In genomic region chr2:229715895-229716507, GRCh38 we compare ENCODE assay signal across 10 cellular contexts. TPM values are rescaled to one million over a fixed set of nuclear protein-coding genes. Genes with fewer than 3 reads are reported as not detected.
DNase-seq lines count a peak whose midpoint lies in the region; ATAC-seq and TF ChIP-seq lines count a peak whose summit lies in the region.
"Had no signal": no experiment of that assay in that cellular context is flagged by ENCODE, and none has a peak within 500 bp of the region (broad histone marks: within the 10 kb centered on the region; RNA-seq: fewer than 3 reads in every experiment).

No MANE protein-coding gene starts in this region.

- H3K27me3 ChIP-seq in neural cell (ENCODE audit: insufficient read depth, low read depth, low read length) (peaks cover 5% of the 10 kb centered on the region), thyroid gland (peaks cover 22% of the 10 kb centered on the region)

- peak; percentile 59 for DNase-seq in DMS53 treated with DMSO at 0.1 percent for 48 hours (lab: John Stamatoyannopoulos, UW; ENCODE audit: unreplicated experiment)
- peak; percentile 49 for DNase-seq in LHCN-M2 (ENCODE audit: low read depth)
- DNase-seq in RKO (ENCODE audit: low spot score), result peak; percentile 53
- peak; percentile 66 for DNase-seq in cerebellum (ENCODE audit: low spot score)
- no peak for DNase-seq in thyroid gland
- DNase-seq in sciatic nerve (ENCODE audit: low spot score), result no peak

- peak; percentile 89 for TF ChIP-seq RAD21 in neural cell (conservative IDR thresholded peaks at IDR 0.05)

- no peak overlapping the region for H2AFZ ChIP-seq in neural cell (ENCODE audit: low read depth, low read length)

- WGBS in thyroid gland, 2 donors, result 10 to 14% methylated on average over 4 of the region's 4 CpGs

- no peak for TF ChIP-seq POLR2A in thyroid gland (IDR thresholded peaks at IDR 0.05)

- H3K9me3 ChIP-seq in neural cell (ENCODE audit: low read length), result no peaks in the 10 kb centered on the region
- H3K9me3 ChIP-seq in thyroid gland, result no peaks in the 10 kb centered on the region
- H3K9me3 ChIP-seq: neutrophil had no signal

- H3K79me2 ChIP-seq in neural cell (replicated peaks; ENCODE audit: insufficient read depth, low read length), result peaks cover 25% of the 10 kb centered on the region

- H3K4me3 ChIP-seq in neural cell (ENCODE audit: low read length) (peak overlapping the region; percentile 81), thyroid gland (replicated peaks in 1 of 3) (no peak overlapping the region)

- ATAC-seq in GM21528 (IDR thresholded peaks at IDR 0.05; ENCODE audit: low FRiP score, unreplicated experiment) (no peak), sciatic nerve (no peak)

- H3K36me3 ChIP-seq in neural cell (ENCODE audit: insufficient read depth, low read length), result no peaks in the 10 kb centered on the region
- no peaks in the 10 kb centered on the region for H3K36me3 ChIP-seq in thyroid gland
- H3K36me3 ChIP-seq: neutrophil had no signal

- no peaks in the 10 kb centered on the region for H3F3A ChIP-seq in neural cell (ENCODE audit: insufficient read depth, low read length, poor library complexity, severe bottlenecking)

- TF ChIP-seq EP300 in neural cell (conservative IDR thresholded peaks at IDR 0.05; ENCODE audit: poor library complexity, severe bottlenecking), result no peak

- H3K9me2 ChIP-seq in neural cell (ENCODE audit: insufficient read depth, low read length), result no peaks in the 10 kb centered on the region

- peaks cover 3 to 14% of the 10 kb centered on the region in 2 donors for H3K4me1 ChIP-seq in thyroid gland

- H3K4me2 ChIP-seq in neural cell (ENCODE audit: low read length), result peak overlapping the region; percentile 53

- no peak overlapping the region for H3K9ac ChIP-seq in neural cell (ENCODE audit: low read length)

- intact Hi-C loops in thyroid gland (cut with DNase I) (no loop called here), sciatic nerve (cut with DNase I) (no loop called here)

- TF ChIP-seq CTCF in neural cell (IDR thresholded peaks at IDR 0.05; ENCODE audit: poor library complexity, severe bottlenecking), result peak; percentile 86
- no peak for TF ChIP-seq CTCF in thyroid gland (IDR thresholded peaks at IDR 0.05)

- H4K20me1 ChIP-seq in neural cell (ENCODE audit: insufficient read depth), result no peaks in the 10 kb centered on the region

- no peak overlapping the region for H3K27ac ChIP-seq in neural cell (ENCODE audit: low read length)
- H3K27ac ChIP-seq in thyroid gland, result no peak overlapping the region
- H3K27ac ChIP-seq: neutrophil, SK-N-MC had no signal

TF ChIP-seq in neural cell, 6 proteins besides CTCF, POLR2A, EP300 and RAD21:
- TF ChIP-seq MXI1 (conservative IDR thresholded peaks at IDR 0.05; ENCODE audit: poor library complexity, severe bottlenecking) (no peak), REST (IDR thresholded peaks at IDR 0.05; ENCODE audit: borderline replicate concordance) (no peak), EZH2 (IDR thresholded peaks at IDR 0.05; ENCODE audit: borderline replicate concordance, insufficient read depth, low read length, poor library complexity, severe bottlenecking) (no peak), TAF1 (IDR thresholded peaks at IDR 0.05; ENCODE audit: low read depth) (no peak), SMC3 (conservative IDR thresholded peaks at IDR 0.05; ENCODE audit: poor library complexity) (peak; percentile 90)

RNA-seq across cellular contexts. Expression of gene DNER, which starts 1.6 kb away (rescaled TPM):
- total RNA-seq in LHCN-M2 (2014; rRNA removed), result 2.8 and 3.5 TPM in 2 replicates
- 2.2 TPM for polyA plus RNA-seq in LHCN-M2 (2012)
- total RNA-seq in cerebellum, result 167 TPM
- 307 and 310 TPM in 2 replicates for polyA plus RNA-seq in neural cell
- polyA minus RNA-seq in neural cell, result 283 and 303 TPM in 2 replicates
- total RNA-seq in thyroid gland, result under 1 TPM in 3 of 4 donors, not detected in 1; 0.13 to 0.93 (median 0.42) TPM
- 0.71 TPM for total RNA-seq in sciatic nerve

Comparison
In these comparisons a context has a peak if more than half of its experiments do, and no peak if none do; other contexts are left out.
1. DNase-seq: peak in DMS53 treated with DMSO at 0.1 percent for 48 hours (single experiment), LHCN-M2 (single experiment), RKO (single experiment) and cerebellum (single experiment); none in thyroid gland (0 of 2) and sciatic nerve (single experiment).
2. RNA of gene DNER, which starts 1.6 kb away (total RNA-seq): 167 TPM in cerebellum (single experiment); 2.8 to 3.5 TPM in LHCN-M2, 0.71 TPM in sciatic nerve (single experiment) and 0.13 to 0.93 TPM in thyroid gland; every median in the first group is over 10 times any median in the second.